In the genomic region with DNA sequence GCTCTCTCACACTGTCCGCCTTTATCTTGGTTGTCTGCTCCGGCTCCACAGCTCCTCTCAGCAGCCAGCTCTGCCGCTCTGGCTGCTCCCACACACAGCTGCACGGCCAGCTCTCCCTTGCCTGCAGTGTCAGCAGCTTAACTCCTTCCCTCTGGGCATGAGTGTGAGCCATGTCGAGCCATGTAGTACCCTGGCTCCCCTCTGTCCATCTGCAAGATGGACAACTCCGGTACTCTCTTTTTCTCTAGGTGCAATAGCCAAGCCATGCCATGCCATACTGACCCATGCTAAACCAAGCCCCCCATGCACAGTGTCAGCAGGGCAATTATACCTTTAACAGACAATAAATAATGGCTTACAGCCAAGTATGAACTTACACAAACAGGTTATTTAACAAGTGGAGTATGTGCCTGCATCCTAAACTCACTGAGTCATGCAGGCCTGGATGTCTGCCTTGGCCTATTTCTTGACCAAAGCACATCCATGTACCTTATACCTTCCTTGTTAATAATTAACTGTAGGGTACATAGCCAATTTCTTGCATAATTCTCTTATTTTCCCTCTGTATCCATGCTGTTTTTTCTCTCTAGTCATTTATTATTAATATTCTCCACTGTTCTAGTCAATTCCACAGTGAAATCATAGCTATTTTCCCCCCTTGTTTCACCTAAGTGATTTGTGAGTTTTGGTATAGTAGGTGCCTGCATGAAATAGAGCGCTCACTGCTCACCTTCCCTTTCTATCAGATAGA, we compare ENCODE assay signal across 1 cellular context.
A peak's percentile ranks its signal among the peaks of the same experiment; 100 is the strongest.
TF ChIP-seq lines count a peak whose summit lies in the region.

No MANE protein-coding gene starts in this region.

TF ChIP-seq in HepG2, 621 proteins besides CTCF, POLR2A, EP300 and RAD21 (continued from another document and continues in another):
- TF ChIP-seq CBX5 (CRISPR knock-in tag; IDR thresholded peaks at IDR 0.05; ENCODE audit: borderline replicate concordance) (no peak), AHR (CRISPR knock-in tag; IDR thresholded peaks at IDR 0.05) (no peak), MAF1 (CRISPR knock-in tag; IDR thresholded peaks at IDR 0.05; ENCODE audit: borderline replicate concordance) (no peak), ZNF124 (CRISPR knock-in tag; IDR thresholded peaks at IDR 0.05) (0 out of 2 replicates have a peak, but pooled peaks have one; percentile 15), SMYD3 (CRISPR knock-in tag; IDR thresholded peaks at IDR 0.05) (no peak), ZSCAN25 (CRISPR knock-in tag; IDR thresholded peaks at IDR 0.05) (no peak), NR3C1 (CRISPR knock-in tag; IDR thresholded peaks at IDR 0.05) (no peak), MXD4 (CRISPR knock-in tag; IDR thresholded peaks at IDR 0.05) (peak; percentile 59; the same call in 1 of the 2 replicates), NFATC3 (CRISPR knock-in tag; IDR thresholded peaks at IDR 0.05) (no peak), ZNF30 (CRISPR knock-in tag; IDR thresholded peaks at IDR 0.05) (no peak), FOXA3 (CRISPR knock-in tag; IDR thresholded peaks at IDR 0.05) (peak; percentile 94), JUN (CRISPR knock-in tag; IDR thresholded peaks at IDR 0.05) (peak; percentile 82), SMARCC2 (IDR thresholded peaks at IDR 0.05) (0 out of 2 replicates have a peak, but pooled peaks have one; percentile 38), PHF5A (CRISPR knock-in tag; IDR thresholded peaks at IDR 0.05; ENCODE audit: low read depth, unreplicated experiment) (peak; percentile 41), TSC22D2 (CRISPR knock-in tag; IDR thresholded peaks at IDR 0.05; ENCODE audit: borderline replicate concordance) (no peak), ZNF296 (CRISPR knock-in tag; conservative IDR thresholded peaks at IDR 0.05) (no peak), ATRX (CRISPR knock-in tag; IDR thresholded peaks at IDR 0.05; ENCODE audit: borderline replicate concordance) (no peak), GATAD1 (CRISPR knock-in tag; IDR thresholded peaks at IDR 0.05) (no peak), THYN1 (CRISPR knock-in tag; IDR thresholded peaks at IDR 0.05; ENCODE audit: borderline replicate concordance, low read depth) (no peak), SIX4 (CRISPR knock-in tag; IDR thresholded peaks at IDR 0.05) (peak; percentile 71), SNRNP70 (IDR thresholded peaks at IDR 0.05; ENCODE audit: low read depth, low read length) (no peak), ZNF143 (CRISPR knock-in tag; IDR thresholded peaks at IDR 0.05) (no peak), ZNF674 (CRISPR knock-in tag; IDR thresholded peaks at IDR 0.05; ENCODE audit: low read depth) (no peak), ZSCAN20 (CRISPR knock-in tag; IDR thresholded peaks at IDR 0.05; ENCODE audit: borderline replicate concordance) (no peak), HDAC6 (IDR thresholded peaks at IDR 0.05; ENCODE audit: low read depth, low read length) (no peak)
- TF ChIP-seq, protein P1, sequence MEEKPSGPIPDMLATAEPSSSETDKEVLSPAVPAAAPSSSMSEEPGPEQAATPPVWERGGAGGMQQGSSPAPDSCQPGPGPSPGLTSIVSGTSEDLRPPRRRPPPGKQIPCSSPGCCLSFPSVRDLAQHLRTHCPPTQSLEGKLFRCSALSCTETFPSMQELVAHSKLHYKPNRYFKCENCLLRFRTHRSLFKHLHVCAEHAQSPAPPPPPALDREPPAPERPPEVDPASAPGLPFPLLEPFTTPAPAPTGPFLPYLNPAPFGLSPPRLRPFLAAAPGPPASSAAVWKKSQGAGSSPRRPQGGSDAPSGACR (CRISPR knock-in tag; IDR thresholded peaks at IDR 0.05), result peak; percentile 31; the same call in 1 of the 2 replicates
- TF ChIP-seq, protein P2, sequence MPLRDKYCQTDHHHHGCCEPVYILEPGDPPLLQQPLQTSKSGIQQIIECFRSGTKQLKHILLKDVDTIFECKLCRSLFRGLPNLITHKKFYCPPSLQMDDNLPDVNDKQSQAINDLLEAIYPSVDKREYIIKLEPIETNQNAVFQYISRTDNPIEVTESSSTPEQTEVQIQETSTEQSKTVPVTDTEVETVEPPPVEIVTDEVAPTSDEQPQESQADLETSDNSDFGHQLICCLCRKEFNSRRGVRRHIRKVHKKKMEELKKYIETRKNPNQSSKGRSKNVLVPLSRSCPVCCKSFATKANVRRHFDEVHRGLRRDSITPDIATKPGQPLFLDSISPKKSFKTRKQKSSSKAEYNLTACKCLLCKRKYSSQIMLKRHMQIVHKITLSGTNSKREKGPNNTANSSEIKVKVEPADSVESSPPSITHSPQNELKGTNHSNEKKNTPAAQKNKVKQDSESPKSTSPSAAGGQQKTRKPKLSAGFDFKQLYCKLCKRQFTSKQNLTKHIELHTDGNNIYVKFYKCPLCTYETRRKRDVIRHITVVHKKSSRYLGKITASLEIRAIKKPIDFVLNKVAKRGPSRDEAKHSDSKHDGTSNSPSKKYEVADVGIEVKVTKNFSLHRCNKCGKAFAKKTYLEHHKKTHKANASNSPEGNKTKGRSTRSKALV (CRISPR knock-in tag; IDR thresholded peaks at IDR 0.05), result peak; percentile 7; the same call in 1 of the 2 replicates
- TF ChIP-seq, protein P3, sequence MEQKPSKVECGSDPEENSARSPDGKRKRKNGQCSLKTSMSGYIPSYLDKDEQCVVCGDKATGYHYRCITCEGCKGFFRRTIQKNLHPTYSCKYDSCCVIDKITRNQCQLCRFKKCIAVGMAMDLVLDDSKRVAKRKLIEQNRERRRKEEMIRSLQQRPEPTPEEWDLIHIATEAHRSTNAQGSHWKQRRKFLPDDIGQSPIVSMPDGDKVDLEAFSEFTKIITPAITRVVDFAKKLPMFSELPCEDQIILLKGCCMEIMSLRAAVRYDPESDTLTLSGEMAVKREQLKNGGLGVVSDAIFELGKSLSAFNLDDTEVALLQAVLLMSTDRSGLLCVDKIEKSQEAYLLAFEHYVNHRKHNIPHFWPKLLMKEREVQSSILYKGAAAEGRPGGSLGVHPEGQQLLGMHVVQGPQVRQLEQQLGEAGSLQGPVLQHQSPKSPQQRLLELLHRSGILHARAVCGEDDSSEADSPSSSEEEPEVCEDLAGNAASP (CRISPR knock-in tag; IDR thresholded peaks at IDR 0.05; ENCODE audit: borderline replicate concordance), result no peak; the same call in 1 of the 2 replicates
- TF ChIP-seq, protein P4, sequence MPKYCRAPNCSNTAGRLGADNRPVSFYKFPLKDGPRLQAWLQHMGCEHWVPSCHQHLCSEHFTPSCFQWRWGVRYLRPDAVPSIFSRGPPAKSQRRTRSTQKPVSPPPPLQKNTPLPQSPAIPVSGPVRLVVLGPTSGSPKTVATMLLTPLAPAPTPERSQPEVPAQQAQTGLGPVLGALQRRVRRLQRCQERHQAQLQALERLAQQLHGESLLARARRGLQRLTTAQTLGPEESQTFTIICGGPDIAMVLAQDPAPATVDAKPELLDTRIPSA (CRISPR knock-in tag; IDR thresholded peaks at IDR 0.05; ENCODE audit: borderline replicate concordance), result no peak
- TF ChIP-seq, protein P5, sequence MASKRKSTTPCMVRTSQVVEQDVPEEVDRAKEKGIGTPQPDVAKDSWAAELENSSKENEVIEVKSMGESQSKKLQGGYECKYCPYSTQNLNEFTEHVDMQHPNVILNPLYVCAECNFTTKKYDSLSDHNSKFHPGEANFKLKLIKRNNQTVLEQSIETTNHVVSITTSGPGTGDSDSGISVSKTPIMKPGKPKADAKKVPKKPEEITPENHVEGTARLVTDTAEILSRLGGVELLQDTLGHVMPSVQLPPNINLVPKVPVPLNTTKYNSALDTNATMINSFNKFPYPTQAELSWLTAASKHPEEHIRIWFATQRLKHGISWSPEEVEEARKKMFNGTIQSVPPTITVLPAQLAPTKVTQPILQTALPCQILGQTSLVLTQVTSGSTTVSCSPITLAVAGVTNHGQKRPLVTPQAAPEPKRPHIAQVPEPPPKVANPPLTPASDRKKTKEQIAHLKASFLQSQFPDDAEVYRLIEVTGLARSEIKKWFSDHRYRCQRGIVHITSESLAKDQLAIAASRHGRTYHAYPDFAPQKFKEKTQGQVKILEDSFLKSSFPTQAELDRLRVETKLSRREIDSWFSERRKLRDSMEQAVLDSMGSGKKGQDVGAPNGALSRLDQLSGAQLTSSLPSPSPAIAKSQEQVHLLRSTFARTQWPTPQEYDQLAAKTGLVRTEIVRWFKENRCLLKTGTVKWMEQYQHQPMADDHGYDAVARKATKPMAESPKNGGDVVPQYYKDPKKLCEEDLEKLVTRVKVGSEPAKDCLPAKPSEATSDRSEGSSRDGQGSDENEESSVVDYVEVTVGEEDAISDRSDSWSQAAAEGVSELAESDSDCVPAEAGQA (IDR thresholded peaks at IDR 0.05; ENCODE audit: low read depth), result no peak
- TF ChIP-seq, protein P5 (CRISPR knock-in tag; IDR thresholded peaks at IDR 0.05; ENCODE audit: borderline replicate concordance), result no peak
- TF ChIP-seq, protein P6, sequence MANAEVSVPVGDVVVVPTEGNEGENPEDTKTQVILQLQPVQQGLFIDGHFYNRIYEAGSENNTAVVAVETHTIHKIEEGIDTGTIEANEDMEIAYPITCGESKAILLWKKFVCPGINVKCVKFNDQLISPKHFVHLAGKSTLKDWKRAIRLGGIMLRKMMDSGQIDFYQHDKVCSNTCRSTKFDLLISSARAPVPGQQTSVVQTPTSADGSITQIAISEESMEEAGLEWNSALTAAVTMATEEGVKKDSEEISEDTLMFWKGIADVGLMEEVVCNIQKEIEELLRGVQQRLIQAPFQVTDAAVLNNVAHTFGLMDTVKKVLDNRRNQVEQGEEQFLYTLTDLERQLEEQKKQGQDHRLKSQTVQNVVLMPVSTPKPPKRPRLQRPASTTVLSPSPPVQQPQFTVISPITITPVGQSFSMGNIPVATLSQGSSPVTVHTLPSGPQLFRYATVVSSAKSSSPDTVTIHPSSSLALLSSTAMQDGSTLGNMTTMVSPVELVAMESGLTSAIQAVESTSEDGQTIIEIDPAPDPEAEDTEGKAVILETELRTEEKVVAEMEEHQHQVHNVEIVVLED (CRISPR knock-in tag; IDR thresholded peaks at IDR 0.05; ENCODE audit: borderline replicate concordance), result no peak
- TF ChIP-seq, protein P7, sequence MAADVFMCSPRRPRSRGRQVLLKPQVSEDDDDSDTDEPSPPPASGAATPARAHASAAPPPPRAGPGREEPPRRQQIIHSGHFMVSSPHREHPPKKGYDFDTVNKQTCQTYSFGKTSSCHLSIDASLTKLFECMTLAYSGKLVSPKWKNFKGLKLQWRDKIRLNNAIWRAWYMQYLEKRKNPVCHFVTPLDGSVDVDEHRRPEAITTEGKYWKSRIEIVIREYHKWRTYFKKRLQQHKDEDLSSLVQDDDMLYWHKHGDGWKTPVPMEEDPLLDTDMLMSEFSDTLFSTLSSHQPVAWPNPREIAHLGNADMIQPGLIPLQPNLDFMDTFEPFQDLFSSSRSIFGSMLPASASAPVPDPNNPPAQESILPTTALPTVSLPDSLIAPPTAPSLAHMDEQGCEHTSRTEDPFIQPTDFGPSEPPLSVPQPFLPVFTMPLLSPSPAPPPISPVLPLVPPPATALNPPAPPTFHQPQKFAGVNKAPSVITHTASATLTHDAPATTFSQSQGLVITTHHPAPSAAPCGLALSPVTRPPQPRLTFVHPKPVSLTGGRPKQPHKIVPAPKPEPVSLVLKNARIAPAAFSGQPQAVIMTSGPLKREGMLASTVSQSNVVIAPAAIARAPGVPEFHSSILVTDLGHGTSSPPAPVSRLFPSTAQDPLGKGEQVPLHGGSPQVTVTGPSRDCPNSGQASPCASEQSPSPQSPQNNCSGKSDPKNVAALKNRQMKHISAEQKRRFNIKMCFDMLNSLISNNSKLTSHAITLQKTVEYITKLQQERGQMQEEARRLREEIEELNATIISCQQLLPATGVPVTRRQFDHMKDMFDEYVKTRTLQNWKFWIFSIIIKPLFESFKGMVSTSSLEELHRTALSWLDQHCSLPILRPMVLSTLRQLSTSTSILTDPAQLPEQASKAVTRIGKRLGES (CRISPR knock-in tag; IDR thresholded peaks at IDR 0.05; ENCODE audit: borderline replicate concordance), result no peak
- TF ChIP-seq, protein P8, sequence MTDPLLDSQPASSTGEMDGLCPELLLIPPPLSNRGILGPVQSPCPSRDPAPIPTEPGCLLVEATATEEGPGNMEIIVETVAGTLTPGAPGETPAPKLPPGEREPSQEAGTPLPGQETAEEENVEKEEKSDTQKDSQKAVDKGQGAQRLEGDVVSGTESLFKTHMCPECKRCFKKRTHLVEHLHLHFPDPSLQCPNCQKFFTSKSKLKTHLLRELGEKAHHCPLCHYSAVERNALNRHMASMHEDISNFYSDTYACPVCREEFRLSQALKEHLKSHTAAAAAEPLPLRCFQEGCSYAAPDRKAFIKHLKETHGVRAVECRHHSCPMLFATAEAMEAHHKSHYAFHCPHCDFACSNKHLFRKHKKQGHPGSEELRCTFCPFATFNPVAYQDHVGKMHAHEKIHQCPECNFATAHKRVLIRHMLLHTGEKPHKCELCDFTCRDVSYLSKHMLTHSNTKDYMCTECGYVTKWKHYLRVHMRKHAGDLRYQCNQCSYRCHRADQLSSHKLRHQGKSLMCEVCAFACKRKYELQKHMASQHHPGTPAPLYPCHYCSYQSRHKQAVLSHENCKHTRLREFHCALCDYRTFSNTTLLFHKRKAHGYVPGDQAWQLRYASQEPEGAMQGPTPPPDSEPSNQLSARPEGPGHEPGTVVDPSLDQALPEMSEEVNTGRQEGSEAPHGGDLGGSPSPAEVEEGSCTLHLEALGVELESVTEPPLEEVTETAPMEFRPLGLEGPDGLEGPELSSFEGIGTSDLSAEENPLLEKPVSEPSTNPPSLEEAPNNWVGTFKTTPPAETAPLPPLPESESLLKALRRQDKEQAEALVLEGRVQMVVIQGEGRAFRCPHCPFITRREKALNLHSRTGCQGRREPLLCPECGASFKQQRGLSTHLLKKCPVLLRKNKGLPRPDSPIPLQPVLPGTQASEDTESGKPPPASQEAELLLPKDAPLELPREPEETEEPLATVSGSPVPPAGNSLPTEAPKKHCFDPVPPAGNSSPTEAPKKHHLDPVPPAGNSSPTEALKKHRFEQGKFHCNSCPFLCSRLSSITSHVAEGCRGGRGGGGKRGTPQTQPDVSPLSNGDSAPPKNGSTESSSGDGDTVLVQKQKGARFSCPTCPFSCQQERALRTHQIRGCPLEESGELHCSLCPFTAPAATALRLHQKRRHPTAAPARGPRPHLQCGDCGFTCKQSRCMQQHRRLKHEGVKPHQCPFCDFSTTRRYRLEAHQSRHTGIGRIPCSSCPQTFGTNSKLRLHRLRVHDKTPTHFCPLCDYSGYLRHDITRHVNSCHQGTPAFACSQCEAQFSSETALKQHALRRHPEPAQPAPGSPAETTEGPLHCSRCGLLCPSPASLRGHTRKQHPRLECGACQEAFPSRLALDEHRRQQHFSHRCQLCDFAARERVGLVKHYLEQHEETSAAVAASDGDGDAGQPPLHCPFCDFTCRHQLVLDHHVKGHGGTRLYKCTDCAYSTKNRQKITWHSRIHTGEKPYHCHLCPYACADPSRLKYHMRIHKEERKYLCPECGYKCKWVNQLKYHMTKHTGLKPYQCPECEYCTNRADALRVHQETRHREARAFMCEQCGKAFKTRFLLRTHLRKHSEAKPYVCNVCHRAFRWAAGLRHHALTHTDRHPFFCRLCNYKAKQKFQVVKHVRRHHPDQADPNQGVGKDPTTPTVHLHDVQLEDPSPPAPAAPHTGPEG (CRISPR knock-in tag; IDR thresholded peaks at IDR 0.05), result no peak
